In genomic region chrX:38845426-38845825, GRCh38 we compare ENCODE assay signal across 1 cellular context.
TF ChIP-seq lines count a peak whose summit lies in the region.

No MANE protein-coding gene starts in this region.

TF ChIP-seq in HepG2, 621 proteins besides CTCF, POLR2A, EP300 and RAD21 (continued from another document):
- no peak for TF ChIP-seq ZBTB8A (CRISPR knock-in tag; IDR thresholded peaks at IDR 0.05; ENCODE audit: borderline replicate concordance, low read depth)
- TF ChIP-seq ZFP90 (CRISPR knock-in tag; IDR thresholded peaks at IDR 0.05; ENCODE audit: borderline replicate concordance): no peak
- no peak for TF ChIP-seq SKIL (CRISPR knock-in tag; IDR thresholded peaks at IDR 0.05; ENCODE audit: borderline replicate concordance)
- TF ChIP-seq MIXL1 (CRISPR knock-in tag; IDR thresholded peaks at IDR 0.05): no peak
- TF ChIP-seq ZSCAN21 (CRISPR knock-in tag; IDR thresholded peaks at IDR 0.05; ENCODE audit: borderline replicate concordance): no peak
- no peak for TF ChIP-seq ZUFSP (CRISPR knock-in tag; IDR thresholded peaks at IDR 0.05; ENCODE audit: borderline replicate concordance)
- TF ChIP-seq BORCS8-MEF2B (CRISPR knock-in tag; IDR thresholded peaks at IDR 0.05): no peak
- TF ChIP-seq, protein P1, sequence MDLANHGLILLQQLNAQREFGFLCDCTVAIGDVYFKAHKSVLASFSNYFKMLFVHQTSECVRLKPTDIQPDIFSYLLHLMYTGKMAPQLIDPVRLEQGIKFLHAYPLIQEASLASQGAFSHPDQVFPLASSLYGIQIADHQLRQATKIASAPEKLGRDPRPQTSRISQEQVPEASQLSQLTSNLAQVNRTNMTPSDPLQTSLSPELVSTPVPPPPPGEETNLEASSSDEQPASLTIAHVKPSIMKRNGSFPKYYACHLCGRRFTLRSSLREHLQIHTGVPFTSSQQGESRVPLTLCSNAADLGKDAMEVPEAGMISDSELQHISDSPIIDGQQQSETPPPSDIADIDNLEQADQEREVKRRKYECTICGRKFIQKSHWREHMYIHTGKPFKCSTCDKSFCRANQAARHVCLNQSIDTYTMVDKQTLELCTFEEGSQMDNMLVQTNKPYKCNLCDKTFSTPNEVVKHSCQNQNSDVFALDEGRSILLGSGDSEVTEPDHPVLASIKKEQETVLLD (CRISPR knock-in tag; IDR thresholded peaks at IDR 0.05; ENCODE audit: low read depth): no peak
TF ChIP-seq in HepG2: peak in this region for 0.
